In the genomic region with DNA sequence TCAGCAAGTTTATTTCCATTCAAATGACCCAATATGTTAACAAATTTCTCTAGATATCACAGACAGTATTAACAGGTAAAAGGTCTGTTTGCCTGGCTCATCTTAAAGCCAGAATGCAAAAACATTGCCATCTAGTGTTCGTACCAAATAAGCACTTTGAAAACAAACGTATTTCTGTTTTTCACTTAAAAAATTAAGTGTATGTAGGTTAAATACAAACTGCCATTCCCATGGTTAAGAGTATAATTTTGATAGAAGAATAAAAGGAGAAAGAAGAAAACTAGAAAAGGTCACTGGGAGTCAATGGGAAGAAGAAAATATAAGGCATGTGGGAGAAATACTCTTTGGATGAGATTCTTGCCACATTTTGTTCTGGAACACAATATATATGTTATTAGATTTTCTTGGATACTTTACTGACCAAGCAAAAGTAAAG, we compare ENCODE assay signal across 9 cellular contexts. TPM values are rescaled to one million over a fixed set of nuclear protein-coding genes. Genes with fewer than 3 reads are reported as not detected.
DNase-seq lines count a peak whose midpoint lies in the region; ATAC-seq, FAIRE-seq and TF ChIP-seq lines count a peak whose summit lies in the region.
"Had no signal": no experiment of that assay in that cellular context is flagged by ENCODE, and none has a peak within 500 bp of the region (broad histone marks: within the 10 kb centered on the region; RNA-seq: fewer than 3 reads in every experiment).

No MANE protein-coding gene starts in this region.

- no peak overlapping the region for H3K27ac ChIP-seq in keratinocyte (ENCODE audit: control insufficient read depth, insufficient read depth, low read length)
- H3K27ac ChIP-seq in sigmoid colon, result no peak overlapping the region

- no peaks in the 10 kb centered on the region for H3K9me3 ChIP-seq in keratinocyte (ENCODE audit: control insufficient read depth, low read depth, low read length)
- no peaks in the 10 kb centered on the region for H3K9me3 ChIP-seq in sigmoid colon

- no peak for ATAC-seq in GM21367 (IDR thresholded peaks at IDR 0.05; ENCODE audit: unreplicated experiment)
- ATAC-seq in GM18511 (IDR thresholded peaks at IDR 0.05; ENCODE audit: unreplicated experiment), result no peak

- 19 to 49% methylated on average over 2 of the region's 2 CpGs for WGBS in sigmoid colon, 2 donors

- POLR2A ChIA-PET in GM10248 (lab: Yijun Ruan, JAX), result no interaction called here

- CTCF ChIA-PET in GM10248 (lab: Yijun Ruan, JAX), result interaction anchor here (1.2 kb wide), 1 partner anchor 14 kb away, joined by 3 read pairs; no protein-coding TSS in a partner anchor

- FAIRE-seq in TTC549 (lab: Jason Lieb, UNC) (peak; percentile 88), keratinocyte (lab: Jason Lieb, UNC) (no peak)

- H4K20me1 ChIP-seq in keratinocyte (ENCODE audit: control insufficient read depth, extremely low read depth, insufficient read depth, low read length), result no peaks in the 10 kb centered on the region

- H3K4me1 ChIP-seq in keratinocyte (ENCODE audit: control insufficient read depth, extremely low read depth, insufficient read depth, low read length), result no peaks in the 10 kb centered on the region
- no peaks in the 10 kb centered on the region for H3K4me1 ChIP-seq in sigmoid colon

- H3K9ac ChIP-seq in keratinocyte (ENCODE audit: control insufficient read depth, extremely low read depth, insufficient read depth, low read length), result no peak overlapping the region

- intact Hi-C loops in sigmoid colon (cut with DNase I), result loop anchor here (5.0 kb wide), 1 partner anchor 585 kb away; no protein-coding TSS in a partner anchor

- no peak overlapping the region for H3K4me2 ChIP-seq in keratinocyte (ENCODE audit: control insufficient read depth, extremely low read depth, insufficient read depth, low read depth, low read length)

- H3K9me1 ChIP-seq in keratinocyte (ENCODE audit: control insufficient read depth, extremely low read depth, insufficient read depth, low read length), result no peaks in the 10 kb centered on the region

- peak; percentile 58 for TF ChIP-seq CTCF in GM10248 (IDR thresholded peaks at IDR 0.05; ENCODE audit: control extremely low read depth, extremely low read depth, low read depth, missing control alignments)
- TF ChIP-seq CTCF in keratinocyte (optimal IDR thresholded peaks at IDR 0.05 in 1 of 3, IDR thresholded peaks at IDR 0.05 in 1 of 3, conservative IDR thresholded peaks at IDR 0.05 in 1 of 3; ENCODE audit: extremely low read depth in 1 of 3, insufficient read depth in 2 of 3, low read length in 3 of 3), result peak in 2 of 3 experiments; percentile 47 to 57
- peak in 1 of 4 experiments; percentile 43 for TF ChIP-seq CTCF in sigmoid colon (IDR thresholded peaks at IDR 0.05)

- no peak overlapping the region for H2AFZ ChIP-seq in keratinocyte (ENCODE audit: control insufficient read depth, low read length)

- H3K4me3 ChIP-seq in keratinocyte (ENCODE audit: control insufficient read depth in 2 of 3, extremely low read depth in 1 of 3, insufficient read depth in 2 of 3, low read depth in 1 of 3, low read length in 3 of 3) (no peak overlapping the region), sigmoid colon (no peak overlapping the region)

- H3K27me3 ChIP-seq in keratinocyte (ENCODE audit: control insufficient read depth, extremely low read depth, insufficient read depth, low read length), result no peaks in the 10 kb centered on the region
- no peaks in the 10 kb centered on the region for H3K27me3 ChIP-seq in sigmoid colon

- H3K79me2 ChIP-seq in keratinocyte (ENCODE audit: control insufficient read depth, insufficient read depth, low read length), result no peaks in the 10 kb centered on the region

- H3K36me3 ChIP-seq in keratinocyte (ENCODE audit: control insufficient read depth in 2 of 2, extremely low read depth in 1 of 2, insufficient read depth in 2 of 2, low read length in 2 of 2) (no peaks in the 10 kb centered on the region), sigmoid colon (peaks cover 0 to 15% (median 0%) of the 10 kb centered on the region in 4 donors)

- no peak for DNase-seq in GM10248 (ENCODE audit: extremely low spot score)
- peak; percentile 14 for DNase-seq in NCI-H1048 (lab: John Stamatoyannopoulos, UW)
- DNase-seq in keratinocyte (ENCODE audit: low read depth, low spot score), result peak; percentile 5
- no peak for DNase-seq in activated CD4-positive, alpha-beta T cell treated with anti-CD3 and anti-CD28 coated beads for 1 hour
- DNase-seq in sigmoid colon, result no peak
- DNase-seq: naive B cell had no signal

- TF ChIP-seq POLR2A in sigmoid colon (IDR thresholded peaks at IDR 0.05), result no peak

- no peak for TF ChIP-seq EP300 in sigmoid colon (IDR thresholded peaks at IDR 0.05)

- dilution Hi-C loops in keratinocyte (cut with MboI; ENCODE audit: extremely low pct_ligation_motif_present, low sequenced_read_pairs), result no loop called here

RNA-seq across cellular contexts. Expression of a gene that starts 51.0 kb away (rescaled TPM):
- polyA plus RNA-seq in keratinocyte, result 12.2 to 17.9 TPM (median 13.5 TPM) in 3 replicates
- 14.1 TPM for polyA plus RNA-seq in keratinocyte (2011; ENCODE audit: low read depth)
- polyA plus RNA-seq in keratinocyte (2011; cell fraction: cytosol; rRNA removed), result 8.9 and 13.5 TPM in 2 replicates
- 14.6 and 22.1 TPM in 2 replicates for polyA plus RNA-seq in keratinocyte (2011; cell fraction: nucleus; rRNA removed)
- 23.3 and 24.9 TPM in 2 replicates for polyA plus RNA-seq in keratinocyte (2012; ENCODE audit: low replicate concordance)
- 9.4 to 15.1 TPM (median 12.2 TPM) in 3 replicates for polyA minus RNA-seq in keratinocyte
- 9.4 TPM for polyA minus RNA-seq in keratinocyte (2011; cell fraction: cytosol; rRNA and poly(A)+ RNA removed)
- polyA minus RNA-seq in keratinocyte (2011; cell fraction: nucleus; rRNA and poly(A)+ RNA removed), result 10.8 and 18.3 TPM in 2 replicates
- 10 to 100 TPM; 20.8 to 30.8 (median 27.5) TPM for total RNA-seq in sigmoid colon
- polyA plus RNA-seq in sigmoid colon, result 10 to 100 TPM in 1 of 3 donors, 1 to 10 TPM in 2; 8.4 to 12.0 (median 9.2) TPM

Comparison
In these comparisons a context has a peak if more than half of its experiments do, and no peak if none do; other contexts are left out.
1. DNase-seq: peak in NCI-H1048 (single experiment) and keratinocyte (single experiment); none in GM10248 (single experiment), activated CD4-positive, alpha-beta T cell treated with anti-CD3 and anti-CD28 coated beads for 1 hour (single experiment) and sigmoid colon (single experiment).